In the genomic region with DNA sequence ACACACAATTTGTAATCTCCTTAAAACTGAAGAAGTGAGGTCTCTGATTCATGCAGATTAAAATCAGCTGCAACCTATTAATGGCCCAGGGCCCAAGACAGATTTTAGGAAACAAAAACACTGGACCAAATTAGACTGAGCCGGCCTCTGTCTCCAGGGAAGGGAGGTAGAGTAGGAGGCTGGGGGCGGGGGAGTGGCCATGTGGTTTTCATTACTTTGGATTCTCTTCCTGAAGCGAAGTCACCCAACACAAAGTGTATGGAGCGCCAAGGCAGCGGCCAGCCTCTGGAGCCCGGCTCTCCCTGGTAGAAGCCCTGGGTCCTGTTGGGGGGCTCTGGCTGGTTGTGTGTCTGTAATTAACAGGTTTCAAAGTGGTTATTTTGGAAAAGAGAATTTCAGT, we compare ENCODE assay signal across 8 cellular contexts.
DNase-seq lines count a peak whose midpoint lies in the region; ATAC-seq and TF ChIP-seq lines count a peak whose summit lies in the region.

No MANE protein-coding gene starts in this region.

- H3K4me1 ChIP-seq in stomach, result peaks cover 62 to 100% (median 80%) of the 10 kb centered on the region in 4 donors

- TF ChIP-seq EP300 in stomach (IDR thresholded peaks at IDR 0.05), result no peak

- ATAC-seq in left colon, result no peak

- H3K27me3 Mint-ChIP-seq in activated T-helper 2 cell treated with anti-CD3 and anti-CD28 coated beads, Interferon-gamma antibody, Interleukin-2, Interleukin-4, amounts not matched to agents 10 μg/mL and 5 μg/mL and 100 μg/mL, durations not matched to agents 14 hours and 24 hours and 36 hours (ENCODE audit: low read depth), result no peaks in the 10 kb centered on the region

- no peaks in the 10 kb centered on the region for H3K36me3 Mint-ChIP-seq in activated T-helper 2 cell treated with anti-CD3 and anti-CD28 coated beads, Interferon-gamma antibody, Interleukin-2, Interleukin-4, amounts not matched to agents 10 μg/mL and 5 μg/mL and 100 μg/mL, durations not matched to agents 14 hours and 24 hours and 36 hours (ENCODE audit: low read depth)

- WGBS in stomach, 5 donors, result 53 to 89% (median 75%) methylated on average over 6 of the region's 6 CpGs

- no peaks in the 10 kb centered on the region for H3K27me3 ChIP-seq in stomach

- TF ChIP-seq POLR2A in stomach (IDR thresholded peaks at IDR 0.05), result no peak

- no peak for TF ChIP-seq CTCF in stomach (IDR thresholded peaks at IDR 0.05)

- no peaks in the 10 kb centered on the region for H3K36me3 ChIP-seq in stomach

- H3K27ac Mint-ChIP-seq in activated T-helper 2 cell treated with anti-CD3 and anti-CD28 coated beads, Interferon-gamma antibody, Interleukin-2, Interleukin-4, amounts not matched to agents 10 μg/mL and 5 μg/mL and 100 μg/mL, durations not matched to agents 14 hours and 24 hours and 36 hours, result no peak overlapping the region

- DNase-seq in DMS 273 treated with DMSO at 0.1 percent for 48 hours (lab: John Stamatoyannopoulos, UW), result peak; percentile 0
- peak; percentile 50 for DNase-seq in astrocyte of the hippocampus (ENCODE audit: low read depth, low spot score)
- DNase-seq in left colon, result peak; percentile 37 to 55
- DNase-seq in stomach, result no peak
- DNase-seq in NCI-H345 (lab: John Stamatoyannopoulos, UW), result no peak
- no peak for DNase-seq in NCI-H187 treated with DMSO at 0.1 percent for 48 hours (lab: John Stamatoyannopoulos, UW)
- DNase-seq in activated T-helper 2 cell treated with anti-CD3 and anti-CD28 coated beads, Interferon-gamma antibody, Interleukin-2, Interleukin-4, amounts not matched to agents 10 μg/mL and 5 μg/mL and 100 μg/mL, durations not matched to agents 14 hours and 24 hours and 36 hours (ENCODE audit: low spot score), result no peak
- DNase-seq in SIG-M5 treated with dmso at 0.1 percent for 504 hours (lab: John Stamatoyannopoulos, UW; ENCODE audit: unreplicated experiment), result no peak

- no peak overlapping the region for H3K4me3 ChIP-seq in stomach

- peaks cover 29% of the 10 kb centered on the region for H3K4me1 Mint-ChIP-seq in activated T-helper 2 cell treated with anti-CD3 and anti-CD28 coated beads, Interferon-gamma antibody, Interleukin-2, Interleukin-4, amounts not matched to agents 10 μg/mL and 5 μg/mL and 100 μg/mL, durations not matched to agents 14 hours and 24 hours and 36 hours (ENCODE audit: low read depth)

- peak overlapping the region; percentile 7 to 88 (median 82) for H3K27ac ChIP-seq in stomach

- no peaks in the 10 kb centered on the region for H3K9me3 Mint-ChIP-seq in activated T-helper 2 cell treated with anti-CD3 and anti-CD28 coated beads, Interferon-gamma antibody, Interleukin-2, Interleukin-4, amounts not matched to agents 10 μg/mL and 5 μg/mL and 100 μg/mL, durations not matched to agents 14 hours and 24 hours and 36 hours

- H3K9me3 ChIP-seq in stomach, result no peaks in the 10 kb centered on the region

- no peak overlapping the region for H3K4me3 Mint-ChIP-seq in activated T-helper 2 cell treated with anti-CD3 and anti-CD28 coated beads, Interferon-gamma antibody, Interleukin-2, Interleukin-4, amounts not matched to agents 10 μg/mL and 5 μg/mL and 100 μg/mL, durations not matched to agents 14 hours and 24 hours and 36 hours (ENCODE audit: low read depth)

- intact Hi-C loops in left colon (cut with DNase I, micrococcal nuclease) (no loop called here), stomach (cut with DNase I; ENCODE audit: low total_unique reads) (no loop called here)
- intact Hi-C loops in activated T-helper 2 cell treated with anti-CD3 and anti-CD28 coated beads, Interferon-gamma antibody, Interleukin-2, Interleukin-4, amounts not matched to agents 10 μg/mL and 5 μg/mL and 100 μg/mL, durations not matched to agents 14 hours and 24 hours and 36 hours (cut with micrococcal nuclease), result no loop called here

Comparison
In these comparisons a context has a peak if more than half of its experiments do, and no peak if none do; other contexts are left out.
1. DNase-seq: peak in DMS 273 treated with DMSO at 0.1 percent for 48 hours (single experiment), astrocyte of the hippocampus (single experiment) and left colon (2 of 2); none in stomach (single experiment), NCI-H345 (single experiment), NCI-H187 treated with DMSO at 0.1 percent for 48 hours (single experiment), activated T-helper 2 cell treated with anti-CD3 and anti-CD28 coated beads, Interferon-gamma antibody, Interleukin-2, Interleukin-4, amounts not matched to agents 10 μg/mL and 5 μg/mL and 100 μg/mL, durations not matched to agents 14 hours and 24 hours and 36 hours (single experiment) and SIG-M5 treated with dmso at 0.1 percent for 504 hours (single experiment).